Comparison of ENCODE assay signal across 16 cellular contexts in the genomic region with DNA sequence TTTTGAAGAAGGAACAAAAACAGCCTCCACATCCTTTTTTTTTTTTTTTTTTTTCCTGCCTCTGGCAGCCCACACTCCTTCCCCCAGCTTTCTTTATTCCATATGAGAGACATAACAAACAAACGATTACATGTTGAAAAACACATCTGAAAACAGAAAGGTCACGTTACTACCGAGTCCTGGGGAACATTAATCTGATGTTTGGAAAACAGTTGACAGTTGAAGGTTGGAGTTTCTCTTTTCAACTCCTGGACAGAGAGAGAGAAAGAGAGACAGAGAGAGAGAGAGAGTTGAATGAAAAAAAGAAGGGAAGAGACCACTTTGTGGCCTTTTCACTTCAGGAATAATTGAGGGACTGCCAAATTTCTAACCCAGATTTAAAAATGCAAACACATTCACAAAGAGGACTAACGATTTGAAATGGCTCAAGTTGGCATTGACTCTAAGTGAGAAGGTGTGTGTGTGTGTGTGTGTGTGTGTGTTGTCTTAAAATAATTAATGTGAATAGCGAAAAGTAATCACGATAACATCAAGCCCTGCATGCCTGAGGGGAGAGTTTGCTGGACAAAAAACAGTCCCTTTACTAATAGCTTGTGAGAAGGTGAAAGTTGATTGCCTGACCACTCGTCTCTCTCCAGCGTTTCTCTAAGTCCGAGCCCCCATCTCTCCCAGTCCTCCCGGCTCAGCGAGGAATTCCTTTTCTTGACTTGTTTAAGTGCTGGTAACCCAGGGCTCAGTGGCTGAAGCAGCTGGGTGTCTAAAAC.
A peak's percentile ranks its signal among the peaks of the same experiment; 100 is the strongest.
DNase-seq lines count a peak whose midpoint lies in the region; ATAC-seq and TF ChIP-seq lines count a peak whose summit lies in the region.
"Had no signal": no experiment of that assay in that cellular context is flagged by ENCODE, and none has a peak within 500 bp of the region (broad histone marks: within the 10 kb centered on the region; RNA-seq: fewer than 3 reads in every experiment).

No MANE protein-coding gene starts in this region.

- H3K27ac Mint-ChIP-seq in activated CD8-positive, alpha-beta memory T cell treated with anti-CD3 and anti-CD28 coated beads, Interleukin-2, amount 10 ng/mL, durations not matched to agents 7 days and 5 days = peak overlapping the region; percentile 3
- H3K27ac Mint-ChIP-seq in progenitor cell of endocrine pancreas = peak overlapping the region; percentile 38
- H3K27ac Mint-ChIP-seq: stimulated activated memory B cell treated with anti-CD40 and anti-IgM and Interleukin-4, amounts not matched to agents 10 μg/mL and 1 μg/mL and 100 μg/mL, for 72 hours had no signal

- peak overlapping the region; percentile 14; the same call in 1 of the 2 replicates for H3K27ac ChIP-seq in SJCRH30
- H3K27ac ChIP-seq: KMS-11, uterus had no signal

- no peaks in the 10 kb centered on the region for H3K27me3 ChIP-seq in SJCRH30

- DNase-seq in activated CD8-positive, alpha-beta memory T cell treated with anti-CD3 and anti-CD28 coated beads, Interleukin-2, amount 10 ng/mL, durations not matched to agents 7 days and 5 days = no peak
- no peak for DNase-seq in activated CD8-positive, alpha-beta memory T cell treated with anti-CD3 and anti-CD28 coated beads, Interleukin-2, amount 50 U/mL, for 48 hours
- peak; percentile 14 to 43 for DNase-seq in SJCRH30
- DNase-seq in fibroblast of the aortic adventitia (ENCODE audit: low read depth) = peak; percentile 51
- DNase-seq in progenitor cell of endocrine pancreas (ENCODE audit: low spot score, unreplicated experiment) = no peak
- DNase-seq in AG20443 (ENCODE audit: low spot score) = no peak
- DNase-seq: Caco-2, GOT3, heart right ventricle, NCI-H187, NCI-H526, uterus had no signal

- no peaks in the 10 kb centered on the region for H3K4me1 ChIP-seq in SJCRH30
- H3K4me1 ChIP-seq: Caco-2 had no signal

- CTCF ChIA-PET in activated CD8-positive, alpha-beta memory T cell treated with anti-CD3 and anti-CD28 coated beads, Interleukin-2, amount 10 ng/mL, durations not matched to agents 7 days and 5 days (lab: Charles Lee) = no interaction called here

- TF ChIP-seq CTCF in fibroblast of the aortic adventitia (IDR thresholded peaks at IDR 0.05; ENCODE audit: insufficient read depth, low read length) (no peak), progenitor cell of endocrine pancreas (IDR thresholded peaks at IDR 0.05; ENCODE audit: unreplicated experiment) (no peak)

- peaks cover 87% of the 10 kb centered on the region for H3K27me3 Mint-ChIP-seq in activated CD8-positive, alpha-beta memory T cell treated with anti-CD3 and anti-CD28 coated beads, Interleukin-2, amount 10 ng/mL, durations not matched to agents 7 days and 5 days
- peaks cover 94% of the 10 kb centered on the region for H3K27me3 Mint-ChIP-seq in progenitor cell of endocrine pancreas

- peaks cover 45% of the 10 kb centered on the region for H3K4me1 Mint-ChIP-seq in activated CD8-positive, alpha-beta memory T cell treated with anti-CD3 and anti-CD28 coated beads, Interleukin-2, amount 10 ng/mL, durations not matched to agents 7 days and 5 days
- peaks cover 11% of the 10 kb centered on the region for H3K4me1 Mint-ChIP-seq in progenitor cell of endocrine pancreas (ENCODE audit: low read depth)

- H3K4me3 Mint-ChIP-seq in activated CD8-positive, alpha-beta memory T cell treated with anti-CD3 and anti-CD28 coated beads, Interleukin-2, amount 10 ng/mL, durations not matched to agents 7 days and 5 days = no peak overlapping the region
- H3K4me3 Mint-ChIP-seq in progenitor cell of endocrine pancreas (ENCODE audit: low read depth) = no peak overlapping the region
- H3K4me3 Mint-ChIP-seq: stimulated activated memory B cell treated with anti-CD40 and anti-IgM and Interleukin-4, amounts not matched to agents 10 μg/mL and 1 μg/mL and 100 μg/mL, for 72 hours had no signal

- H3K36me3 Mint-ChIP-seq in activated CD8-positive, alpha-beta memory T cell treated with anti-CD3 and anti-CD28 coated beads, Interleukin-2, amount 10 ng/mL, durations not matched to agents 7 days and 5 days = no peaks in the 10 kb centered on the region
- no peaks in the 10 kb centered on the region for H3K36me3 Mint-ChIP-seq in progenitor cell of endocrine pancreas (ENCODE audit: insufficient read depth)
- H3K36me3 Mint-ChIP-seq: stimulated activated memory B cell treated with anti-CD40 and anti-IgM and Interleukin-4, amounts not matched to agents 10 μg/mL and 1 μg/mL and 100 μg/mL, for 72 hours had no signal

- peak overlapping the region; percentile 53 for H3K4me3 ChIP-seq in SJCRH30
- peak overlapping the region; percentile 13 for H3K4me3 ChIP-seq in fibroblast of the aortic adventitia (ENCODE audit: low read depth, low read length)
- H3K4me3 ChIP-seq: uterus had no signal

- no peaks in the 10 kb centered on the region for H3K36me3 ChIP-seq in SJCRH30
- H3K36me3 ChIP-seq: heart right ventricle, uterus had no signal

- no peaks in the 10 kb centered on the region for H3K9me3 Mint-ChIP-seq in activated CD8-positive, alpha-beta memory T cell treated with anti-CD3 and anti-CD28 coated beads, Interleukin-2, amount 10 ng/mL, durations not matched to agents 7 days and 5 days (ENCODE audit: low read depth)
- no peaks in the 10 kb centered on the region for H3K9me3 Mint-ChIP-seq in progenitor cell of endocrine pancreas (ENCODE audit: low read depth)

- H3K9me3 ChIP-seq in SJCRH30 (replicated peaks) = no peaks in the 10 kb centered on the region
- H3K9me3 ChIP-seq: Caco-2, heart right ventricle, uterus had no signal

- no peak for ATAC-seq in activated CD8-positive, alpha-beta memory T cell treated with anti-CD3 and anti-CD28 coated beads, Interleukin-2, amount 10 ng/mL, durations not matched to agents 7 days and 5 days
- no peak for ATAC-seq in GM21526 (IDR thresholded peaks at IDR 0.05; ENCODE audit: low FRiP score, unreplicated experiment)
- ATAC-seq in GM21390 (IDR thresholded peaks at IDR 0.05; ENCODE audit: unreplicated experiment) = no peak
- ATAC-seq: stimulated activated memory B cell treated with anti-CD40 and anti-IgM and Interleukin-4, amounts not matched to agents 10 μg/mL and 1 μg/mL and 100 μg/mL, for 72 hours had no signal

Comparison
In these comparisons a context has a peak if more than half of its experiments do, and no peak if none do; other contexts are left out.
1. DNase-seq: peak in SJCRH30 (2 of 2) and fibroblast of the aortic adventitia (single experiment); none in activated CD8-positive, alpha-beta memory T cell treated with anti-CD3 and anti-CD28 coated beads, Interleukin-2, amount 10 ng/mL, durations not matched to agents 7 days and 5 days (single experiment), activated CD8-positive, alpha-beta memory T cell treated with anti-CD3 and anti-CD28 coated beads, Interleukin-2, amount 50 U/mL, for 48 hours (single experiment), progenitor cell of endocrine pancreas (single experiment) and AG20443 (single experiment).